ENCODE assay signal across 16 cellular contexts in the genomic region with DNA sequence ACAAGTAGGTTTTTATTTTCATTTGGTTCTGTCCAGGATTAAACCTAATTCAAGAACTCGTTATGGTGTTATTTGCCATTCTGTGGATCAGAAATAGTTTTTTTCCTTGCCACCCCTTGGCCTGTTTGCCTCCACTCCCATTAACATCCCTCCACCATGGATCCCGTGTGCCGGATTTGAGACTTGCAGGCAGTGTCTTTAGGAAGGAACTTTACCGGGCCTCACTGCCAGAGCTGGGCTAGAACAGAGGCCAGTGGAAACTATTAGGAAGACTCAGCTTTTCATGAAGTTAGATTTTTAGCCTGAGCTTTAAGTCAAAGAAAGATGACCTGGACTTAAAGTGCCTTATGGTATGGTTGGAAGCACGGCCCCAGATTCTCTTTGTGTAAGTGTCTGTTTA. TPM values are rescaled to one million over a fixed set of nuclear protein-coding genes. Genes with fewer than 3 reads are reported as not detected.
A peak's percentile ranks its signal among the peaks of the same experiment; 100 is the strongest.
DNase-seq lines count a peak whose midpoint lies in the region; ATAC-seq and TF ChIP-seq lines count a peak whose summit lies in the region.
"Had no signal": no experiment of that assay in that cellular context is flagged by ENCODE, and none has a peak within 500 bp of the region (broad histone marks: within the 10 kb centered on the region; RNA-seq: fewer than 3 reads in every experiment).

No MANE protein-coding gene starts in this region.

- H3K9me2 ChIP-seq in PC-9 (ENCODE audit: insufficient read depth): no peaks in the 10 kb centered on the region

- no peaks in the 10 kb centered on the region for H3K9me3 ChIP-seq in PC-9 (ENCODE audit: insufficient read depth, low read depth)
- no peaks in the 10 kb centered on the region for H3K9me3 ChIP-seq in left lung
- H3K9me3 ChIP-seq: adrenal gland, prostate gland, uterus had no signal

- peak overlapping the region; percentile 74 for H3K4me2 ChIP-seq in PC-9

- no peak for ATAC-seq in effector memory CD8-positive, alpha-beta T cell (replicated peaks)
- ATAC-seq in left lung: no peak

- H3K27me3 Mint-ChIP-seq in activated CD4-positive, alpha-beta T cell treated with anti-CD3 and anti-CD28 coated beads, Interleukin-2, amount 10 ng/mL, durations not matched to agents 7 days and 5 days: no peaks in the 10 kb centered on the region
- no peaks in the 10 kb centered on the region for H3K27me3 Mint-ChIP-seq in effector memory CD8-positive, alpha-beta T cell
- H3K27me3 Mint-ChIP-seq: memory B cell had no signal

- H3K27ac ChIP-seq in PC-9 (no peak overlapping the region), left lung (no peak overlapping the region)
- H3K27ac ChIP-seq: adrenal gland, prostate gland, uterus had no signal

- TF ChIP-seq CTCF in PC-9 (conservative IDR thresholded peaks at IDR 0.05) (no peak), left lung (IDR thresholded peaks at IDR 0.05) (no peak)

- POLR2A ChIA-PET in activated CD4-positive, alpha-beta T cell treated with anti-CD3 and anti-CD28 coated beads, Interleukin-2, amount 10 ng/mL, durations not matched to agents 7 days and 5 days (lab: Charles Lee): no interaction called here
- POLR2A ChIA-PET in PC-9 (lab: Charles Lee; ENCODE audit: unreplicated experiment): no interaction called here

- no peaks in the 10 kb centered on the region for H4K20me1 ChIP-seq in PC-9 (ENCODE audit: insufficient read depth)

- H3K4me1 ChIP-seq in PC-9 (replicated peaks; ENCODE audit: insufficient read depth): peaks cover 68% of the 10 kb centered on the region
- H3K4me1 ChIP-seq in left lung: peaks cover 13 to 81% of the 10 kb centered on the region in 2 donors
- H3K4me1 ChIP-seq: prostate gland had no signal

- H3K4me3 ChIP-seq in PC-9: no peak overlapping the region; the same call in 1 of the 2 replicates
- peak overlapping the region in 1 of 2 donors; percentile 85 for H3K4me3 ChIP-seq in left lung
- H3K4me3 ChIP-seq: prostate gland, uterus had no signal

- H3K4me3 Mint-ChIP-seq in activated CD4-positive, alpha-beta T cell treated with anti-CD3 and anti-CD28 coated beads, Interleukin-2, amount 10 ng/mL, durations not matched to agents 7 days and 5 days: peak overlapping the region; percentile 36
- no peak overlapping the region for H3K4me3 Mint-ChIP-seq in effector memory CD8-positive, alpha-beta T cell
- H3K4me3 Mint-ChIP-seq: HFFc6, memory B cell had no signal

- H3K27me3 ChIP-seq in PC-9 (ENCODE audit: insufficient read depth, low read depth): no peaks in the 10 kb centered on the region
- H3K27me3 ChIP-seq in left lung: no peaks in the 10 kb centered on the region
- H3K27me3 ChIP-seq: adrenal gland, uterus had no signal

- no peak overlapping the region for H2AFZ ChIP-seq in PC-9

- CTCF ChIA-PET in activated CD4-positive, alpha-beta T cell treated with anti-CD3 and anti-CD28 coated beads, Interleukin-2, amount 10 ng/mL, durations not matched to agents 7 days and 5 days (lab: Charles Lee): interaction anchor here (1.0 kb wide), 1 partner anchor 24 kb away, joined by 3 read pairs; no protein-coding TSS in a partner anchor
- CTCF ChIA-PET in PC-9 (lab: Charles Lee): no interaction called here

- BruUV-seq in PC-9 (replicated peaks; lab: Mats Ljungman, UMichigan): no TSS peak

- H3K9me3 Mint-ChIP-seq in activated CD4-positive, alpha-beta T cell treated with anti-CD3 and anti-CD28 coated beads, Interleukin-2, amount 10 ng/mL, durations not matched to agents 7 days and 5 days: peaks cover 2% of the 10 kb centered on the region
- no peaks in the 10 kb centered on the region for H3K9me3 Mint-ChIP-seq in effector memory CD8-positive, alpha-beta T cell
- H3K9me3 Mint-ChIP-seq: HFFc6, memory B cell had no signal

- DNase-seq in activated CD4-positive, alpha-beta T cell treated with anti-CD3 and anti-CD28 coated beads, Interleukin-2, amount 10 ng/mL, durations not matched to agents 7 days and 5 days: no peak
- DNase-seq in activated CD4-positive, alpha-beta T cell treated with anti-CD3 and anti-CD28 coated beads, Interleukin-2, amount 50 U/mL, for 48 hours: no peak
- DNase-seq in PC-9 (no peak), putamen (ENCODE audit: low spot score) (peak; percentile 24), left lung (no peak), NCI-H1694 treated with DMSO at 0.1 percent for 48 hours (lab: John Stamatoyannopoulos, UW) (no peak)
- DNase-seq in effector memory CD8-positive, alpha-beta T cell: no peak
- no peak for DNase-seq in stimulated activated CD4-positive, alpha-beta T cell treated with anti-CD3 and anti-CD28 coated beads, Interleukin-15, amount 100 ng/mL, for 24 hours
- DNase-seq: adrenal gland; cortex of kidney; HFFc6; NCI-H2227 treated with DMSO at 0.1 percent for 48 hours; stimulated activated CD8-positive, alpha-beta memory T cell treated with anti-CD3 and anti-CD28 coated beads, Interleukin-4, amount 100 ng/mL, for 48 hours; uterus had no signal

- peaks cover 75% of the 10 kb centered on the region for H3K4me1 Mint-ChIP-seq in activated CD4-positive, alpha-beta T cell treated with anti-CD3 and anti-CD28 coated beads, Interleukin-2, amount 10 ng/mL, durations not matched to agents 7 days and 5 days
- peaks cover 34 to 43% of the 10 kb centered on the region in 2 donors for H3K4me1 Mint-ChIP-seq in effector memory CD8-positive, alpha-beta T cell (ENCODE audit: low read depth in 2 of 2)

- H3K79me2 ChIP-seq in PC-9 (ENCODE audit: low read depth): peaks cover 70% of the 10 kb centered on the region

- intact Hi-C loops in PC-9 (cut with micrococcal nuclease; ENCODE audit: unreplicated experiment): loop anchor here (2.0 to 10.0 kb wide), 2 partner anchors 117 to 255 kb away; partner anchors contain the start of gene MSMO1
- intact Hi-C loops in left lung (cut with DNase I): no loop called here

- peaks cover 9% of the 10 kb centered on the region; the same call in 1 of the 2 replicates for H3F3A ChIP-seq in PC-9 (ENCODE audit: insufficient read depth, low read depth)

- H3K36me3 ChIP-seq in PC-9 (ENCODE audit: low read depth): no peaks in the 10 kb centered on the region
- H3K36me3 ChIP-seq in left lung: no peaks in the 10 kb centered on the region
- H3K36me3 ChIP-seq: adrenal gland, prostate gland, uterus had no signal

- H3K27ac Mint-ChIP-seq in activated CD4-positive, alpha-beta T cell treated with anti-CD3 and anti-CD28 coated beads, Interleukin-2, amount 10 ng/mL, durations not matched to agents 7 days and 5 days: no peak overlapping the region
- H3K27ac Mint-ChIP-seq in effector memory CD8-positive, alpha-beta T cell: peak overlapping the region; percentile 19 to 90
- H3K27ac Mint-ChIP-seq: HFFc6 had no signal

- peaks cover 21% of the 10 kb centered on the region for H3K36me3 Mint-ChIP-seq in activated CD4-positive, alpha-beta T cell treated with anti-CD3 and anti-CD28 coated beads, Interleukin-2, amount 10 ng/mL, durations not matched to agents 7 days and 5 days (ENCODE audit: low read depth)
- H3K36me3 Mint-ChIP-seq in effector memory CD8-positive, alpha-beta T cell (ENCODE audit: insufficient read depth): peaks cover 4% of the 10 kb centered on the region
- H3K36me3 Mint-ChIP-seq: memory B cell had no signal

RNA-seq across cellular contexts. Expression of gene KLHL2, which starts 2.4 kb away (rescaled TPM):
- total RNA-seq in activated CD4-positive, alpha-beta T cell treated with anti-CD3 and anti-CD28 coated beads, Interleukin-2, amount 10 ng/mL, durations not matched to agents 7 days and 5 days: 10 to 100 TPM; 27.3 to 30.1 TPM
- total RNA-seq in PC-9 (2021): 26.4 and 27.2 TPM in 2 replicates
- total RNA-seq in left lung: 10 to 100 TPM; 32.9 to 53.4 TPM
